In the genomic region with DNA sequence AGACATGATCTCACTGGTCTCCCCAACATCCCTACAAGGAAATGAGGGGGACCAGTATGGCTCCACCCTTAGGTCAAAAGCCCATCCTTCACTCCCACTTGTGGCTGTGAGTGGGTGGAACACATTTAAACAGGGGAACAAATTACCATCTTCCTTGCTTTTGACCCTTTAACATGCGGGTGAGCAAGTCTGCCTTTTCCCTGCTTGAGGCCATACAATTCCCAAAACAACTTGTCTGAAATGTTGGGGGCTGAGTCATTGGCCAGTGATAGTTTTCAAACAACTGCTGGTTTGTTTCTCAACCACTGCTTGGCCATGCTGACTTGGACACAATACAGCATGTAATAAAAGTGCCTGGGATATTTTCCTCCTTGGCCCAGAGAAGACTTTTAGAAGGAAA, we compare ENCODE assay signal across 11 cellular contexts. TPM values are rescaled to one million over a fixed set of nuclear protein-coding genes. Genes with fewer than 3 reads are reported as not detected.
DNase-seq lines count a peak whose midpoint lies in the region; ATAC-seq and TF ChIP-seq lines count a peak whose summit lies in the region.
"Had no signal": no experiment of that assay in that cellular context is flagged by ENCODE, and none has a peak within 500 bp of the region (broad histone marks: within the 10 kb centered on the region; RNA-seq: fewer than 3 reads in every experiment).

No MANE protein-coding gene starts in this region.

- intact Hi-C loops in heart right ventricle (cut with DNase I) = loop anchor here in 1 of 10 donors (10.0 kb wide), 1 partner anchor 133 kb away; no protein-coding TSS in a partner anchor

- peak; percentile 96 for DNase-seq in EH (ENCODE audit: low read depth)
- DNase-seq in brain microvascular endothelial cell = peak; percentile 81
- DNase-seq in heart right ventricle = peak in 1 of 2 donors; percentile 28
- peak; percentile 95 for DNase-seq in skeletal muscle cell (ENCODE audit: low read depth)
- no peak for DNase-seq in activated CD4-positive, alpha-beta T cell treated with anti-CD3 and anti-CD28 coated beads, Interleukin-2, amount 50 U/mL, for 4 hours
- DNase-seq in DMS53 treated with DMSO at 0.1 percent for 48 hours (lab: John Stamatoyannopoulos, UW; ENCODE audit: unreplicated experiment) = no peak
- no peak for DNase-seq in stimulated activated naive CD4-positive, alpha-beta T cell treated with Interleukin-2 at 50 U/mL for 16 hours (lab: John Stamatoyannopoulos, UW)
- DNase-seq: activated naive CD8-positive, alpha-beta T cell treated with anti-CD3 and anti-CD28 coated beads for 36 hours; NCI-H1105; right lobe of liver had no signal

- whole genome bisulfite sequencing in heart right ventricle, 2 donors = 82% methylated on average over 1 of the region's 1 CpG

- in situ Hi-C loops in brain microvascular endothelial cell (cut with HindIII; ENCODE audit: low pct_ligation_motif_present, low sequenced_read_pairs) = no loop called here

- H3K27ac ChIP-seq in brain microvascular endothelial cell (peak overlapping the region; percentile 85), heart right ventricle (peak overlapping the region in 9 of 10 donors; percentile 3 to 74 (median 59))
- H3K27ac ChIP-seq: right lobe of liver had no signal

- H3K4me3 ChIP-seq in brain microvascular endothelial cell (ENCODE audit: low read depth, low read length) = no peak overlapping the region
- no peak overlapping the region for H3K4me3 ChIP-seq in heart right ventricle
- no peak overlapping the region for H3K4me3 ChIP-seq in skeletal muscle cell (ENCODE audit: low read depth, low read length)
- H3K4me3 ChIP-seq: right lobe of liver had no signal

- H3K36me3 ChIP-seq in brain microvascular endothelial cell (replicated peaks) (peaks cover 45% of the 10 kb centered on the region), heart right ventricle (no peaks in the 10 kb centered on the region)
- H3K36me3 ChIP-seq: right lobe of liver had no signal

- H3K27me3 ChIP-seq in brain microvascular endothelial cell (replicated peaks) (no peaks in the 10 kb centered on the region), heart right ventricle (no peaks in the 10 kb centered on the region)
- H3K27me3 ChIP-seq: right lobe of liver had no signal

- no peaks in the 10 kb centered on the region for H3K9me3 ChIP-seq in heart right ventricle
- H3K9me3 ChIP-seq: right lobe of liver had no signal

- peaks cover 0 to 19% (median 4%) of the 10 kb centered on the region in 9 donors for H3K4me1 ChIP-seq in heart right ventricle
- H3K4me1 ChIP-seq: right lobe of liver had no signal

- peak; percentile 73 to 92 (median 81) for ATAC-seq in heart right ventricle
- no peak for ATAC-seq in GM18858 (IDR thresholded peaks at IDR 0.05; ENCODE audit: unreplicated experiment)
- ATAC-seq: right lobe of liver had no signal

- TF ChIP-seq CTCF in brain microvascular endothelial cell (IDR thresholded peaks at IDR 0.05; ENCODE audit: low read depth, low read length, missing control alignments) = no peak
- no peak for TF ChIP-seq CTCF in heart right ventricle (IDR thresholded peaks at IDR 0.05)

RNA-seq across cellular contexts. Expression of gene COL8A1, which starts 39.6 kb away (rescaled TPM):
- total RNA-seq in heart right ventricle = 10 to 100 TPM in 9 of 10 donors, 1 to 10 TPM in 1; 7.5 to 32.2 (median 15.1) TPM
- 1 to 10 TPM; 7.9 to 8.3 TPM for polyA plus RNA-seq in heart right ventricle
- total RNA-seq: activated naive CD8-positive, alpha-beta T cell treated with anti-CD3 and anti-CD28 coated beads for 36 hours had no signal

Comparison
In these comparisons a context has a peak if more than half of its experiments do, and no peak if none do; other contexts are left out.
1. DNase-seq: peak in EH (single experiment), brain microvascular endothelial cell (single experiment) and skeletal muscle cell (single experiment); none in activated CD4-positive, alpha-beta T cell treated with anti-CD3 and anti-CD28 coated beads, Interleukin-2, amount 50 U/mL, for 4 hours (0 of 2), DMS53 treated with DMSO at 0.1 percent for 48 hours (single experiment) and stimulated activated naive CD4-positive, alpha-beta T cell treated with Interleukin-2 at 50 U/mL for 16 hours (single experiment).